Comparison of ENCODE assay signal across 8 cellular contexts in genomic region chr19:44747739-44748425, GRCh38. TPM values are rescaled to one million over a fixed set of nuclear protein-coding genes. Genes with fewer than 3 reads are reported as not detected.
DNase-seq lines count a peak whose midpoint lies in the region; ATAC-seq and TF ChIP-seq lines count a peak whose summit lies in the region.

No MANE protein-coding gene starts in this region.

- H3K4me3 ChIP-seq in CD8-positive, alpha-beta memory T cell (ENCODE audit: low read length): peak overlapping the region; percentile 93
- peak overlapping the region; percentile 86 for H3K4me3 ChIP-seq in GM23338
- H3K4me3 ChIP-seq in fibroblast of pulmonary artery (replicated peaks; ENCODE audit: low read depth, low read length): peak overlapping the region; percentile 46

- peaks cover 0 to 44% (median 0%) of the 10 kb centered on the region in 3 donors for H3K36me3 Mint-ChIP-seq in CD8-positive, alpha-beta memory T cell
- peaks cover 4% of the 10 kb centered on the region; the same call in 1 of the 3 replicates for H3K36me3 Mint-ChIP-seq in GM23338 (ENCODE audit: low read depth)
- peaks cover 34% of the 10 kb centered on the region for H3K36me3 Mint-ChIP-seq in natural killer cell treated with Interleukin-12 subunit alpha and Interleukin-12 subunit beta and Interleukin-15 and Interleukin-18, amount 100 ng/mL, for 72 hours

- CTCF ChIA-PET in CD8-positive, alpha-beta memory T cell (lab: Charles Lee): no interaction called here

- H3K27me3 Mint-ChIP-seq in CD8-positive, alpha-beta memory T cell: peaks cover 0 to 2% of the 10 kb centered on the region in 2 donors
- H3K27me3 Mint-ChIP-seq in GM23338 (ENCODE audit: insufficient read depth, low read depth, poor library complexity): peaks cover 58% of the 10 kb centered on the region
- H3K27me3 Mint-ChIP-seq in natural killer cell treated with Interleukin-12 subunit alpha and Interleukin-12 subunit beta and Interleukin-15 and Interleukin-18, amount 100 ng/mL, for 72 hours: no peaks in the 10 kb centered on the region

- no peaks in the 10 kb centered on the region for H3K9me3 Mint-ChIP-seq in CD8-positive, alpha-beta memory T cell
- no peaks in the 10 kb centered on the region; the same call in 1 of the 3 replicates for H3K9me3 Mint-ChIP-seq in GM23338
- no peaks in the 10 kb centered on the region for H3K9me3 Mint-ChIP-seq in natural killer cell treated with Interleukin-12 subunit alpha and Interleukin-12 subunit beta and Interleukin-15 and Interleukin-18, amount 100 ng/mL, for 72 hours

- DNase-seq in CD8-positive, alpha-beta memory T cell: peak in 2 of 5 donors; percentile 57 to 68
- DNase-seq in GM23338 (ENCODE audit: low spot score) (peak; percentile 71), NCI-H2196 (lab: John Stamatoyannopoulos, UW; ENCODE audit: unreplicated experiment) (peak; percentile 71), activated T-cell treated with anti-CD3 and anti-CD28 coated beads for 4 hours (peak; percentile 14), fibroblast of pulmonary artery (ENCODE audit: low read depth) (peak; percentile 86), NCI-H2107 treated with DMSO at 0.1 percent for 48 hours (lab: John Stamatoyannopoulos, UW; ENCODE audit: unreplicated experiment) (no peak)
- DNase-seq in natural killer cell treated with Interleukin-12 subunit alpha and Interleukin-12 subunit beta and Interleukin-15 and Interleukin-18, amount 100 ng/mL, for 72 hours (ENCODE audit: low spot score): no peak

- TF ChIP-seq CTCF in GM23338 (conservative IDR thresholded peaks at IDR 0.05; ENCODE audit: low read depth in 2 of 2): no peak
- TF ChIP-seq CTCF in fibroblast of pulmonary artery (IDR thresholded peaks at IDR 0.05; ENCODE audit: low read length, missing control alignments): no peak

- peak overlapping the region; percentile 88 to 91 (median 90) for H3K4me3 Mint-ChIP-seq in CD8-positive, alpha-beta memory T cell
- H3K4me3 Mint-ChIP-seq in GM23338: peak overlapping the region; percentile 82
- H3K4me3 Mint-ChIP-seq in natural killer cell treated with Interleukin-12 subunit alpha and Interleukin-12 subunit beta and Interleukin-15 and Interleukin-18, amount 100 ng/mL, for 72 hours: peak overlapping the region; percentile 96

- H3F3A ChIP-seq in GM23338 (replicated peaks; ENCODE audit: low read depth): peaks cover 7% of the 10 kb centered on the region

- H3K36me3 ChIP-seq in CD8-positive, alpha-beta memory T cell (ENCODE audit: insufficient read depth, low read length): no peaks in the 10 kb centered on the region
- H3K36me3 ChIP-seq in GM23338 (ENCODE audit: insufficient read depth): no peaks in the 10 kb centered on the region

- H3K4me1 Mint-ChIP-seq in CD8-positive, alpha-beta memory T cell: peaks cover 41 to 57% (median 57%) of the 10 kb centered on the region in 3 donors
- peaks cover 8% of the 10 kb centered on the region; the same call in 2 of the 3 replicates for H3K4me1 Mint-ChIP-seq in GM23338
- peaks cover 46 to 59% of the 10 kb centered on the region in 2 donors for H3K4me1 Mint-ChIP-seq in natural killer cell treated with Interleukin-12 subunit alpha and Interleukin-12 subunit beta and Interleukin-15 and Interleukin-18, amount 100 ng/mL, for 72 hours (ENCODE audit: low read depth in 2 of 2)

- no peaks in the 10 kb centered on the region for H3K9me2 ChIP-seq in GM23338 (ENCODE audit: insufficient read depth)

- H3K4me2 ChIP-seq in GM23338: peak overlapping the region; percentile 94

- POLR2A ChIA-PET in CD8-positive, alpha-beta memory T cell (lab: Charles Lee): no interaction called here

- no peaks in the 10 kb centered on the region for H3K27me3 ChIP-seq in CD8-positive, alpha-beta memory T cell (ENCODE audit: insufficient read depth, low read length, poor library complexity, severe bottlenecking)
- H3K27me3 ChIP-seq in GM23338 (ENCODE audit: insufficient read depth): peaks cover 78% of the 10 kb centered on the region

- H3K27ac ChIP-seq in CD8-positive, alpha-beta memory T cell (ENCODE audit: low read depth, low read length): peak overlapping the region; percentile 86
- no peak overlapping the region for H3K27ac ChIP-seq in GM23338 (ENCODE audit: low read depth)

- ATAC-seq in GM23338 (peak; percentile 21), HG03439 (IDR thresholded peaks at IDR 0.05; ENCODE audit: unreplicated experiment) (no peak)
- peak; percentile 10 to 21 for ATAC-seq in natural killer cell treated with Interleukin-12 subunit alpha and Interleukin-12 subunit beta and Interleukin-15 and Interleukin-18, amount 100 ng/mL, for 72 hours

- no peaks in the 10 kb centered on the region for H3K9me3 ChIP-seq in CD8-positive, alpha-beta memory T cell (ENCODE audit: low read length)

- peak overlapping the region; percentile 99 for H2AFZ ChIP-seq in GM23338

- H3K79me2 ChIP-seq in GM23338 (replicated peaks; ENCODE audit: insufficient read depth): no peaks in the 10 kb centered on the region

- peak overlapping the region; percentile 89 to 99 (median 96) for H3K27ac Mint-ChIP-seq in CD8-positive, alpha-beta memory T cell
- no peak overlapping the region for H3K27ac Mint-ChIP-seq in GM23338
- peak overlapping the region; percentile 84 to 92 for H3K27ac Mint-ChIP-seq in natural killer cell treated with Interleukin-12 subunit alpha and Interleukin-12 subunit beta and Interleukin-15 and Interleukin-18, amount 100 ng/mL, for 72 hours

- H4K20me1 ChIP-seq in GM23338 (replicated peaks; ENCODE audit: insufficient read depth): no peaks in the 10 kb centered on the region

- H3K4me1 ChIP-seq in CD8-positive, alpha-beta memory T cell (ENCODE audit: insufficient read depth, low read length): peaks cover 42% of the 10 kb centered on the region
- peaks cover 5% of the 10 kb centered on the region; the same call in 1 of the 2 replicates for H3K4me1 ChIP-seq in GM23338 (ENCODE audit: insufficient read depth)

TF ChIP-seq in GM23338, 12 proteins besides CTCF, POLR2A, EP300 and RAD21:
- TF ChIP-seq EZH2 (IDR thresholded peaks at IDR 0.05; ENCODE audit: low read depth, unreplicated experiment): peak; percentile 57
- TF ChIP-seq CREB1 (CRISPR knock-in tag; IDR thresholded peaks at IDR 0.05; ENCODE audit: low read depth): no peak

RNA-seq across cellular contexts. Expression of gene BCL3, which starts 0.6 kb away (rescaled TPM):
- total RNA-seq in CD8-positive, alpha-beta memory T cell: 10 to 100 TPM; 30.5 to 33.9 TPM
- 9.8 TPM for polyA plus RNA-seq in CD8-positive, alpha-beta memory T cell
- 0.62 and 1.4 TPM in 2 replicates for total RNA-seq in GM23338 (2014; rRNA removed; shearing (Covaris generic))
- 3.3 and 4.1 TPM in 2 replicates for polyA plus RNA-seq in GM23338 (2016; fragmentation: Nextera tagmentation; extraction: Ambion mirVana)
- 100 to 1,000 TPM; 117 to 122 TPM for total RNA-seq in natural killer cell treated with Interleukin-12 subunit alpha and Interleukin-12 subunit beta and Interleukin-15 and Interleukin-18, amount 100 ng/mL, for 72 hours

RNA-seq across cellular contexts. Expression of gene CBLC, which starts 29.8 kb away (rescaled TPM):
- total RNA-seq in CD8-positive, alpha-beta memory T cell: not detected
- polyA plus RNA-seq in CD8-positive, alpha-beta memory T cell: not detected
- total RNA-seq in GM23338 (2014; rRNA removed; shearing (Covaris generic)): 27.1 and 29.3 TPM in 2 replicates
- 13.8 and 14.5 TPM in 2 replicates for polyA plus RNA-seq in GM23338 (2016; fragmentation: Nextera tagmentation; extraction: Ambion mirVana)
- not detected for total RNA-seq in natural killer cell treated with Interleukin-12 subunit alpha and Interleukin-12 subunit beta and Interleukin-15 and Interleukin-18, amount 100 ng/mL, for 72 hours

RNA-seq across cellular contexts. Expression of gene CEACAM16, which starts 48.9 kb away (rescaled TPM):
- not detected for total RNA-seq in CD8-positive, alpha-beta memory T cell
- not detected for polyA plus RNA-seq in CD8-positive, alpha-beta memory T cell
- not detected in 2 replicates for total RNA-seq in GM23338 (2014; rRNA removed; shearing (Covaris generic))
- polyA plus RNA-seq in GM23338 (2016; fragmentation: Nextera tagmentation; extraction: Ambion mirVana): not detected in 2 replicates
- not detected for total RNA-seq in natural killer cell treated with Interleukin-12 subunit alpha and Interleukin-12 subunit beta and Interleukin-15 and Interleukin-18, amount 100 ng/mL, for 72 hours

Comparison
In these comparisons a context has a peak if more than half of its experiments do, and no peak if none do; other contexts are left out.
1. DNase-seq: peak in GM23338 (single experiment), NCI-H2196 (single experiment), activated T-cell treated with anti-CD3 and anti-CD28 coated beads for 4 hours (single experiment) and fibroblast of pulmonary artery (single experiment); none in natural killer cell treated with Interleukin-12 subunit alpha and Interleukin-12 subunit beta and Interleukin-15 and Interleukin-18, amount 100 ng/mL, for 72 hours (single experiment) and NCI-H2107 treated with DMSO at 0.1 percent for 48 hours (single experiment).
2. RNA of gene BCL3, which starts 0.6 kb away (total RNA-seq): 117 to 122 TPM in natural killer cell treated with Interleukin-12 subunit alpha and Interleukin-12 subunit beta and Interleukin-15 and Interleukin-18, amount 100 ng/mL, for 72 hours and 30.5 to 33.9 TPM in CD8-positive, alpha-beta memory T cell; 0.62 to 1.4 TPM in GM23338; every median in the first group is over 10 times any median in the second.
3. RNA of gene CBLC, which starts 29.8 kb away (total RNA-seq): 27.1 to 29.3 TPM in GM23338; not detected in CD8-positive, alpha-beta memory T cell and not detected in natural killer cell treated with Interleukin-12 subunit alpha and Interleukin-12 subunit beta and Interleukin-15 and Interleukin-18, amount 100 ng/mL, for 72 hours; every median in the first group is over 10 times any median in the second.
4. Peak in every context shown above with its lines, with median percentiles within 50 percentile points of each other: H3K4me3 ChIP-seq and H3K4me3 Mint-ChIP-seq.